ENCODE assay signal across 20 cellular contexts in genomic region chr18:80166725-80167124, GRCh38. TPM values are rescaled to one million over a fixed set of nuclear protein-coding genes. Genes with fewer than 3 reads are reported as not detected.
A peak's percentile ranks its signal among the peaks of the same experiment; 100 is the strongest.
DNase-seq lines count a peak whose midpoint lies in the region; ATAC-seq, FAIRE-seq and TF ChIP-seq lines count a peak whose summit lies in the region.
"Had no signal": no experiment of that assay in that cellular context is flagged by ENCODE, and none has a peak within 500 bp of the region (broad histone marks: within the 10 kb centered on the region; RNA-seq: fewer than 3 reads in every experiment).

No MANE protein-coding gene starts in this region.

- H3K9ac ChIP-seq in DND-41 (ENCODE audit: low read depth, low read length) = no peak overlapping the region
- H3K9ac ChIP-seq: BLaER1 had no signal

- H4K20me1 ChIP-seq in DND-41 (ENCODE audit: insufficient read depth, low read length) (no peaks in the 10 kb centered on the region), osteoblast (ENCODE audit: insufficient read depth, low read length) (no peaks in the 10 kb centered on the region)

- ATAC-seq in DND-41 (ENCODE audit: insufficient read depth, low read depth) = no peak
- ATAC-seq: CD8-positive, alpha-beta T cell; GM12878 had no signal

- peaks cover 15% of the 10 kb centered on the region for H3K9me3 ChIP-seq in DND-41 (ENCODE audit: insufficient read depth, low read length, severe bottlenecking)
- H3K9me3 ChIP-seq in osteoblast (ENCODE audit: low read depth, low read length) = no peaks in the 10 kb centered on the region
- H3K9me3 ChIP-seq: Caco-2, HAP-1 had no signal

- FAIRE-seq in GM12891 (lab: Jason Lieb, UNC) = no peak
- FAIRE-seq: D721Med, GM12878, GM18507, H54 had no signal

- H3K4me2 ChIP-seq in DND-41 (ENCODE audit: insufficient read depth, low read length) (no peak overlapping the region), osteoblast (ENCODE audit: insufficient read depth, low read length) (no peak overlapping the region)

- H3K79me2 ChIP-seq in DND-41 (ENCODE audit: insufficient read depth, low read length) = no peaks in the 10 kb centered on the region
- no peaks in the 10 kb centered on the region for H3K79me2 ChIP-seq in osteoblast (ENCODE audit: insufficient read depth, low read length)

- peak overlapping the region; percentile 38; the same call in 1 of the 2 replicates for H3K27ac ChIP-seq in DND-41 (ENCODE audit: low read length)
- H3K27ac ChIP-seq in osteoblast (ENCODE audit: low read depth, low read length) = no peak overlapping the region
- H3K27ac ChIP-seq: BLaER1, C4-2B had no signal

- H3K36me3 ChIP-seq in DND-41 (ENCODE audit: insufficient read depth, low read length) (0 out of 2 replicates have a peak, but pooled peaks cover 3% of the 10 kb centered on the region), osteoblast (ENCODE audit: insufficient read depth, low read length) (no peaks in the 10 kb centered on the region)
- H3K36me3 ChIP-seq: HAP-1 had no signal

- H3K27me3 ChIP-seq in DND-41 (ENCODE audit: insufficient read depth, low read length, poor library complexity) (no peaks in the 10 kb centered on the region), osteoblast (ENCODE audit: insufficient read depth, low read length) (no peaks in the 10 kb centered on the region)
- H3K27me3 ChIP-seq: BLaER1 had no signal

- DNase-seq in DND-41 (no peak), islet precursor cell (peak; percentile 24), osteoblast (ENCODE audit: insufficient read length, low spot score, missing footprints) (peak; percentile 62), DMS 273 (lab: John Stamatoyannopoulos, UW; ENCODE audit: unreplicated experiment) (no peak), HuH-7 (ENCODE audit: low spot score) (no peak), GM12891 (ENCODE audit: insufficient read length, low spot score) (no peak)
- DNase-seq: Caco-2; CD4-positive, CD25-positive, alpha-beta regulatory T cell; CD8-positive, alpha-beta T cell; EL; GDM1; GOT3; HFFc6 had no signal

- H2AFZ ChIP-seq in DND-41 (ENCODE audit: low read depth, low read length) (no peak overlapping the region), osteoblast (ENCODE audit: low read length) (no peak overlapping the region)

- H3K4me1 ChIP-seq in DND-41 (ENCODE audit: insufficient read depth, low read length) (peaks cover 20% of the 10 kb centered on the region), osteoblast (ENCODE audit: insufficient read depth, low read length) (peaks cover 5% of the 10 kb centered on the region)
- H3K4me1 ChIP-seq: Caco-2 had no signal

- TF ChIP-seq CTCF in DND-41 (IDR thresholded peaks at IDR 0.05; ENCODE audit: borderline replicate concordance, extremely low read depth, low read length, poor library complexity, severe bottlenecking) = no peak
- no peak for TF ChIP-seq CTCF in osteoblast (IDR thresholded peaks at IDR 0.05; ENCODE audit: extremely low read depth, low read depth, low read length)

- no peak for TF ChIP-seq POLR2A in GM12891 (IDR thresholded peaks at IDR 0.05; ENCODE audit: low read depth, low read length)

- H3K4me3 ChIP-seq in DND-41 (ENCODE audit: low read depth in 1 of 2, low read length in 2 of 2) (no peak overlapping the region), osteoblast (ENCODE audit: insufficient read depth, low read length) (no peak overlapping the region)
- H3K4me3 ChIP-seq: BLaER1, GM12878, HAP-1 had no signal

TF ChIP-seq in GM12891, 5 proteins besides CTCF, POLR2A, EP300 and RAD21:
- TF ChIP-seq POU2F2 (IDR thresholded peaks at IDR 0.05; ENCODE audit: low read depth, low read length) = no peak
- TF ChIP-seq PAX5 (IDR thresholded peaks at IDR 0.05; ENCODE audit: insufficient read depth, low read length, severe bottlenecking) = no peak
- no peak for TF ChIP-seq SPI1 (IDR thresholded peaks at IDR 0.05; ENCODE audit: low read depth, low read length)
- no peak for TF ChIP-seq POLR2AphosphoS5 (IDR thresholded peaks at IDR 0.05; ENCODE audit: low read depth, low read length)
- no peak for TF ChIP-seq TAF1 (IDR thresholded peaks at IDR 0.05; ENCODE audit: low read depth, low read length)

RNA-seq across cellular contexts. Expression of gene ADNP2, which starts 57.7 kb away (rescaled TPM):
- 22.1 and 22.4 TPM in 2 replicates for total RNA-seq in osteoblast
- polyA plus RNA-seq in GM12891 (2012; ENCODE audit: low read depth, missing spikeins) = 9.4 TPM

Comparison
In these comparisons a context has a peak if more than half of its experiments do, and no peak if none do; other contexts are left out.
1. DNase-seq: peak in islet precursor cell (single experiment) and osteoblast (single experiment); none in DND-41 (single experiment), DMS 273 (single experiment), HuH-7 (single experiment) and GM12891 (single experiment).